8 cellular contexts compared by ENCODE assay signal in genomic region chr3:15795563-15796308, GRCh38. TPM values are rescaled to one million over a fixed set of nuclear protein-coding genes. Genes with fewer than 3 reads are reported as not detected.
DNase-seq lines count a peak whose midpoint lies in the region; ATAC-seq and TF ChIP-seq lines count a peak whose summit lies in the region.

No MANE protein-coding gene starts in this region.

- peaks cover 0 to 8% (median 0%) of the 10 kb centered on the region in 11 donors for H3K9me3 ChIP-seq in heart right ventricle

- no peaks in the 10 kb centered on the region for H3K27me3 Mint-ChIP-seq in naive thymus-derived CD8-positive, alpha-beta T cell

- H3K4me3 Mint-ChIP-seq in naive thymus-derived CD8-positive, alpha-beta T cell, result peak overlapping the region in 2 of 10 donors; percentile 77 to 83

- peaks cover 0 to 6% (median 0%) of the 10 kb centered on the region in 9 donors for H3K9me3 Mint-ChIP-seq in naive thymus-derived CD8-positive, alpha-beta T cell

- ATAC-seq in heart right ventricle (no peak), GM21390 (IDR thresholded peaks at IDR 0.05; ENCODE audit: unreplicated experiment) (no peak)
- ATAC-seq in naive thymus-derived CD8-positive, alpha-beta T cell, result peak; percentile 42 to 44

- peaks cover 20 to 81% (median 50%) of the 10 kb centered on the region in 4 donors for H3K4me1 Mint-ChIP-seq in naive thymus-derived CD8-positive, alpha-beta T cell

- H3K27ac ChIP-seq in heart right ventricle, result peak overlapping the region in 7 of 10 donors; percentile 18 to 86 (median 65)
- peak overlapping the region; percentile 71 for H3K27ac ChIP-seq in caudate nucleus (ENCODE audit: low read depth, low read length)

- no peaks in the 10 kb centered on the region for H3K27me3 ChIP-seq in heart right ventricle

- POLR2A ChIA-PET in naive thymus-derived CD8-positive, alpha-beta T cell (lab: Charles Lee), result no interaction called here

- 59 to 69% methylated on average over 4 of the region's 4 CpGs for WGBS in heart right ventricle, 2 donors

- TF ChIP-seq CTCF in heart right ventricle (IDR thresholded peaks at IDR 0.05), result no peak

- H3K4me1 ChIP-seq in heart right ventricle, result peaks cover 0 to 77% (median 20%) of the 10 kb centered on the region in 9 donors

- intact Hi-C loops in heart right ventricle (cut with DNase I), result loop anchor here in 1 of 10 donors (5.0 kb wide), 1 partner anchor 163 kb away; no protein-coding TSS in a partner anchor
- intact Hi-C loops in cardiac septum (cut with DNase I), result no loop called here

- H3K36me3 ChIP-seq in heart right ventricle, result peaks cover 0 to 15% (median 0%) of the 10 kb centered on the region in 9 donors

- H3K36me3 Mint-ChIP-seq in naive thymus-derived CD8-positive, alpha-beta T cell, result peaks cover 16 to 33% (median 16%) of the 10 kb centered on the region in 3 donors

- H3K27ac Mint-ChIP-seq in naive thymus-derived CD8-positive, alpha-beta T cell, result peak overlapping the region in 4 of 10 donors; percentile 5 to 89 (median 27)

- DNase-seq in heart right ventricle, result no peak
- DNase-seq in cardiac septum (ENCODE audit: low spot score), result no peak
- peak; percentile 68 to 92 for DNase-seq in NOMO-1 (lab: John Stamatoyannopoulos, UW; ENCODE audit: unreplicated experiment in 2 of 2)
- no peak for DNase-seq in caudate nucleus (lab: John Stamatoyannopoulos, UW)
- DNase-seq in naive thymus-derived CD8-positive, alpha-beta T cell, result peak in 1 of 10 donors; percentile 9
- no peak for DNase-seq in anterior cingulate cortex (lab: John Stamatoyannopoulos, UW)
- no peak for DNase-seq in NCI-H510A treated with DMSO at 0.1 percent for 48 hours (lab: John Stamatoyannopoulos, UW)

- H3K4me3 ChIP-seq in heart right ventricle, result peak overlapping the region in 8 of 10 donors; percentile 8 to 48 (median 39)

RNA-seq across cellular contexts. Expression of gene ANKRD28, which starts 2.0 kb away (rescaled TPM):
- total RNA-seq in heart right ventricle (10 to 100 TPM; 21.4 to 30.8 (median 27.2) TPM), cardiac septum (23.5 TPM)
- polyA plus RNA-seq in heart right ventricle, result 1 to 10 TPM; 5.9 to 6.0 TPM
- 10 to 100 TPM; 32.7 to 38.0 TPM for total RNA-seq in naive thymus-derived CD8-positive, alpha-beta T cell
- 10 to 100 TPM in 1 of 3 donors, 1 to 10 TPM in 2; 3.3 to 10.5 (median 7.1) TPM for polyA plus RNA-seq in naive thymus-derived CD8-positive, alpha-beta T cell

Comparison
In these comparisons a context has a peak if more than half of its experiments do, and no peak if none do; other contexts are left out.
1. ATAC-seq: peak in naive thymus-derived CD8-positive, alpha-beta T cell (2 of 2); none in heart right ventricle (0 of 8) and GM21390 (single experiment).
2. DNase-seq: peak in NOMO-1 (2 of 2); none in heart right ventricle (0 of 2), cardiac septum (single experiment), caudate nucleus (0 of 61), anterior cingulate cortex (0 of 58) and NCI-H510A treated with DMSO at 0.1 percent for 48 hours (single experiment).